9 cellular contexts compared by ENCODE assay signal in genomic region chr19:1101337-1101698, GRCh38. TPM values are rescaled to one million over a fixed set of nuclear protein-coding genes. Genes with fewer than 3 reads are reported as not detected.
DNase-seq lines count a peak whose midpoint lies in the region; ATAC-seq and TF ChIP-seq lines count a peak whose summit lies in the region.
"Had no signal": no experiment of that assay in that cellular context is flagged by ENCODE, and none has a peak within 500 bp of the region (broad histone marks: within the 10 kb centered on the region; RNA-seq: fewer than 3 reads in every experiment).

No MANE protein-coding gene starts in this region.

- POLR2A ChIA-PET in OCI-LY7 (lab: Charles Lee) = no interaction called here

- peaks cover 0 to 51% (median 13%) of the 10 kb centered on the region in 4 donors for H3K4me1 Mint-ChIP-seq in CD4-positive, CD25-positive, alpha-beta regulatory T cell
- H3K4me1 Mint-ChIP-seq in effector memory CD8-positive, alpha-beta T cell (ENCODE audit: low read depth in 2 of 2) = peaks cover 5 to 28% of the 10 kb centered on the region in 2 donors
- peaks cover 52% of the 10 kb centered on the region for H3K4me1 Mint-ChIP-seq in osteocyte (ENCODE audit: unreplicated experiment)

- H2AFZ ChIP-seq in OCI-LY7 (ENCODE audit: low read length) = peak overlapping the region; percentile 90

- CTCF ChIA-PET in OCI-LY7 (lab: Charles Lee; ENCODE audit: unreplicated experiment) = no interaction called here

- intact Hi-C loops in OCI-LY7 (cut with micrococcal nuclease; ENCODE audit: unreplicated experiment) (loop anchor here (5.0 kb wide), 2 partner anchors 34 to 79 kb away; partner anchors contain the start of genes ARHGAP45, RNU6-2 and TMEM259), posterior cingulate gyrus (cut with DNase I) (loop anchor here (5.0 kb wide), 1 partner anchor 71 kb away; the partner anchor contains the start of gene SBNO2)

- TF ChIP-seq CTCF in OCI-LY7 (conservative IDR thresholded peaks at IDR 0.05; ENCODE audit: low read length) = no peak
- no peak for TF ChIP-seq CTCF in osteocyte (IDR thresholded peaks at IDR 0.05)

- peaks cover 3% of the 10 kb centered on the region; the same call in 1 of the 2 replicates for H4K20me1 ChIP-seq in OCI-LY7 (ENCODE audit: insufficient read depth, low read length)

- H3K27me3 ChIP-seq in CD4-positive, CD25-positive, alpha-beta regulatory T cell (ENCODE audit: control insufficient read depth, insufficient read depth, low read length) = no peaks in the 10 kb centered on the region

- peaks cover 0 to 4% (median 0%) of the 10 kb centered on the region in 7 donors for H3K9me3 Mint-ChIP-seq in CD4-positive, CD25-positive, alpha-beta regulatory T cell
- H3K9me3 Mint-ChIP-seq in effector memory CD8-positive, alpha-beta T cell = no peaks in the 10 kb centered on the region
- no peaks in the 10 kb centered on the region for H3K9me3 Mint-ChIP-seq in osteocyte (ENCODE audit: unreplicated experiment)

- no peaks in the 10 kb centered on the region for H3K9me3 ChIP-seq in CD4-positive, CD25-positive, alpha-beta regulatory T cell (ENCODE audit: control insufficient read depth in 2 of 2, low read length in 2 of 2)
- H3K9me3 ChIP-seq in OCI-LY7 (ENCODE audit: low read length) = no peaks in the 10 kb centered on the region

- H3K4me2 ChIP-seq in OCI-LY7 (ENCODE audit: low read length) = peak overlapping the region; percentile 81

- H3K4me3 Mint-ChIP-seq in CD4-positive, CD25-positive, alpha-beta regulatory T cell = peak overlapping the region in 1 of 4 donors; percentile 65
- H3K4me3 Mint-ChIP-seq in effector memory CD8-positive, alpha-beta T cell = peak overlapping the region in 1 of 2 donors; percentile 55
- H3K4me3 Mint-ChIP-seq in osteocyte (ENCODE audit: unreplicated experiment) = peak overlapping the region; percentile 22

- no TSS peak for BruUV-seq in OCI-LY7 (replicated peaks; lab: Mats Ljungman, UMichigan)

- no peaks in the 10 kb centered on the region for H3K36me3 Mint-ChIP-seq in CD4-positive, CD25-positive, alpha-beta regulatory T cell
- H3K36me3 Mint-ChIP-seq in effector memory CD8-positive, alpha-beta T cell (ENCODE audit: insufficient read depth) = peaks cover 40% of the 10 kb centered on the region
- H3K36me3 Mint-ChIP-seq in osteocyte (ENCODE audit: unreplicated experiment) = no peaks in the 10 kb centered on the region

- no peaks in the 10 kb centered on the region for H3K9me2 ChIP-seq in OCI-LY7 (ENCODE audit: insufficient read depth, low read length)

- peak overlapping the region; percentile 15 for H3K27ac ChIP-seq in CD4-positive, CD25-positive, alpha-beta regulatory T cell (ENCODE audit: insufficient read depth, low read length, poor library complexity, severe bottlenecking)
- peak overlapping the region; percentile 80 for H3K27ac ChIP-seq in OCI-LY7 (ENCODE audit: low read depth, low read length, poor library complexity, severe bottlenecking)

- no peak for ATAC-seq in CD4-positive, CD25-positive, alpha-beta regulatory T cell (ENCODE audit: low read depth in 2 of 2)
- ATAC-seq in effector memory CD8-positive, alpha-beta T cell (replicated peaks) = no peak
- ATAC-seq in GM18907 (IDR thresholded peaks at IDR 0.05; ENCODE audit: unreplicated experiment) = no peak
- ATAC-seq in HG02571 (IDR thresholded peaks at IDR 0.05; ENCODE audit: unreplicated experiment) = no peak

- peaks cover 48% of the 10 kb centered on the region for H3K4me1 ChIP-seq in CD4-positive, CD25-positive, alpha-beta regulatory T cell (ENCODE audit: control insufficient read depth, insufficient read depth, low read length, poor library complexity, severe bottlenecking)
- peaks cover 38% of the 10 kb centered on the region for H3K4me1 ChIP-seq in OCI-LY7 (ENCODE audit: insufficient read depth, low read length, poor library complexity, severe bottlenecking)

- no peaks in the 10 kb centered on the region for H3K79me2 ChIP-seq in OCI-LY7 (ENCODE audit: insufficient read depth, low read depth, low read length)

- no peaks in the 10 kb centered on the region for H3K36me3 ChIP-seq in CD4-positive, CD25-positive, alpha-beta regulatory T cell (ENCODE audit: control insufficient read depth, insufficient read depth, low read length)
- peaks cover 6% of the 10 kb centered on the region for H3K36me3 ChIP-seq in OCI-LY7 (ENCODE audit: insufficient read depth, low read length)

- H3K4me3 ChIP-seq in CD4-positive, CD25-positive, alpha-beta regulatory T cell (ENCODE audit: low read depth, low read length) = no peak overlapping the region
- peak overlapping the region; percentile 21 for H3K4me3 ChIP-seq in OCI-LY7 (ENCODE audit: low read depth, low read length, poor library complexity, severe bottlenecking)

- no peaks in the 10 kb centered on the region for H3K27me3 Mint-ChIP-seq in CD4-positive, CD25-positive, alpha-beta regulatory T cell
- no peaks in the 10 kb centered on the region for H3K27me3 Mint-ChIP-seq in effector memory CD8-positive, alpha-beta T cell
- no peaks in the 10 kb centered on the region for H3K27me3 Mint-ChIP-seq in osteocyte (ENCODE audit: unreplicated experiment)

- H3K27ac Mint-ChIP-seq in CD4-positive, CD25-positive, alpha-beta regulatory T cell = peak overlapping the region in 2 of 3 donors; percentile 55 to 79
- peak overlapping the region; percentile 68 to 89 for H3K27ac Mint-ChIP-seq in effector memory CD8-positive, alpha-beta T cell
- H3K27ac Mint-ChIP-seq in osteocyte (ENCODE audit: unreplicated experiment) = peak overlapping the region; percentile 98

- no peak for DNase-seq in CD4-positive, CD25-positive, alpha-beta regulatory T cell
- peak; percentile 50 for DNase-seq in OCI-LY7 (ENCODE audit: low spot score)
- no peak for DNase-seq in effector memory CD8-positive, alpha-beta T cell
- no peak for DNase-seq in osteocyte (ENCODE audit: extremely low spot score, unreplicated experiment)
- DNase-seq in posterior cingulate gyrus = no peak
- no peak for DNase-seq in OCI-M2 (lab: John Stamatoyannopoulos, UW; ENCODE audit: unreplicated experiment)
- DNase-seq: NCI-H1417 treated with DMSO at 0.1 percent for 48 hours had no signal

RNA-seq across cellular contexts. Expression of gene GPX4, which starts 2.5 kb away (rescaled TPM):
- total RNA-seq in CD4-positive, CD25-positive, alpha-beta regulatory T cell = 112 TPM
- 100 to 1,000 TPM; 318 to 406 (median 354) TPM for polyA plus RNA-seq in CD4-positive, CD25-positive, alpha-beta regulatory T cell
- 184 and 203 TPM in 2 replicates for total RNA-seq in OCI-LY7 (2014; rRNA removed; shearing (Covaris generic))
- total RNA-seq in OCI-LY7 (2022) (148 and 156 TPM in 2 replicates), osteocyte (349 and 354 TPM in 2 replicates)

RNA-seq across cellular contexts. Expression of gene POLR2E, which starts 6.1 kb away (rescaled TPM):
- 72.4 TPM for total RNA-seq in CD4-positive, CD25-positive, alpha-beta regulatory T cell
- polyA plus RNA-seq in CD4-positive, CD25-positive, alpha-beta regulatory T cell = 100 to 1,000 TPM; 120 to 145 (median 133) TPM
- 153 and 165 TPM in 2 replicates for total RNA-seq in OCI-LY7 (2014; rRNA removed; shearing (Covaris generic))
- total RNA-seq in OCI-LY7 (2022) (160 and 193 TPM in 2 replicates), osteocyte (156 and 168 TPM in 2 replicates)

RNA-seq across cellular contexts. Expression of gene ARHGAP45, which starts 34.4 kb away (rescaled TPM):
- 756 TPM for total RNA-seq in CD4-positive, CD25-positive, alpha-beta regulatory T cell
- 100 to 1,000 TPM; 258 to 297 (median 277) TPM for polyA plus RNA-seq in CD4-positive, CD25-positive, alpha-beta regulatory T cell
- total RNA-seq in OCI-LY7 (2014; rRNA removed; shearing (Covaris generic)) = 132 and 135 TPM in 2 replicates
- total RNA-seq in OCI-LY7 (2022) = 138 and 143 TPM in 2 replicates
- 0.67 and 0.99 TPM in 2 replicates for total RNA-seq in osteocyte

Comparison
In these comparisons a context has a peak if more than half of its experiments do, and no peak if none do; other contexts are left out.
1. RNA of gene ARHGAP45, which starts 34.4 kb away (total RNA-seq): 756 TPM in CD4-positive, CD25-positive, alpha-beta regulatory T cell (single experiment) and 132 to 143 TPM in OCI-LY7; 0.67 to 0.99 TPM in osteocyte; every median in the first group is over 10 times any median in the second.
2. Peak in every context shown above with its lines, with median percentiles within 50 percentile points of each other: H3K27ac Mint-ChIP-seq.